ENCODE assay signal across 8 cellular contexts in genomic region chr6:138986578-138986977, GRCh38. TPM values are rescaled to one million over a fixed set of nuclear protein-coding genes. Genes with fewer than 3 reads are reported as not detected.
A peak's percentile ranks its signal among the peaks of the same experiment; 100 is the strongest.
DNase-seq lines count a peak whose midpoint lies in the region; ATAC-seq and TF ChIP-seq lines count a peak whose summit lies in the region.

No MANE protein-coding gene starts in this region.

- no peak for TF ChIP-seq POLR2A in stomach (IDR thresholded peaks at IDR 0.05)

- no peaks in the 10 kb centered on the region for H3K27me3 Mint-ChIP-seq in activated naive CD4-positive, alpha-beta T cell treated with anti-CD3 and anti-CD28 coated beads, Interleukin-2, amount 10 ng/mL, durations not matched to agents 7 days and 5 days
- H3K27me3 Mint-ChIP-seq in activated B cell treated with CpG ODN at 0.5 μM for 24 hours, result no peaks in the 10 kb centered on the region

- no peaks in the 10 kb centered on the region for H3K9me3 Mint-ChIP-seq in activated naive CD4-positive, alpha-beta T cell treated with anti-CD3 and anti-CD28 coated beads, Interleukin-2, amount 10 ng/mL, durations not matched to agents 7 days and 5 days
- no peaks in the 10 kb centered on the region for H3K9me3 Mint-ChIP-seq in activated B cell treated with CpG ODN at 0.5 μM for 24 hours

- intact Hi-C loops in activated B cell treated with CpG ODN at 0.5 μM for 24 hours (cut with micrococcal nuclease) (loop anchor here (2.0 to 10.0 kb wide), 5 partner anchors 18 to 582 kb away; partner anchors contain the start of genes CITED2 and HEBP2), stomach (cut with DNase I; ENCODE audit: low total_unique reads) (loop anchor here (5.0 kb wide), 1 partner anchor 169 kb away; no protein-coding TSS in a partner anchor)

- WGBS in stomach, 5 donors, result 2 to 8% (median 6%) methylated on average over 3 of the region's 3 CpGs

- CTCF ChIA-PET in activated naive CD4-positive, alpha-beta T cell treated with anti-CD3 and anti-CD28 coated beads, Interleukin-2, amount 10 ng/mL, durations not matched to agents 7 days and 5 days (lab: Charles Lee), result interaction anchor here (0.9 to 3.1 kb wide), 7 partner anchors 19 to 396 kb away, joined by 3 to 17 read pairs (median 4); no protein-coding TSS in a partner anchor
- CTCF ChIA-PET in activated B cell treated with CpG ODN at 0.5 μM for 24 hours (lab: Charles Lee), result interaction anchor here (0.6 to 3.3 kb wide), 6 partner anchors 12 to 388 kb away, joined by 3 to 18 read pairs (median 3); partner anchors contain the start of gene CITED2

- H3K4me1 ChIP-seq in iPS-18a (ENCODE audit: control insufficient read depth, low read depth, low read length), result peaks cover 31% of the 10 kb centered on the region
- H3K4me1 ChIP-seq in stomach, result peaks cover 36 to 72% (median 63%) of the 10 kb centered on the region in 4 donors

- TF ChIP-seq CTCF in activated B cell treated with CpG ODN at 0.5 μM for 24 hours (IDR thresholded peaks at IDR 0.05), result no peak
- no peak for TF ChIP-seq CTCF in stomach (IDR thresholded peaks at IDR 0.05)
- no peak for TF ChIP-seq CTCF in GM20000 (IDR thresholded peaks at IDR 0.05; ENCODE audit: extremely low read depth, missing control alignments)

- H3K4me3 Mint-ChIP-seq in activated naive CD4-positive, alpha-beta T cell treated with anti-CD3 and anti-CD28 coated beads, Interleukin-2, amount 10 ng/mL, durations not matched to agents 7 days and 5 days, result peak overlapping the region; percentile 77
- peak overlapping the region; percentile 88 for H3K4me3 Mint-ChIP-seq in activated B cell treated with CpG ODN at 0.5 μM for 24 hours

- H3K27me3 ChIP-seq in iPS-18a (ENCODE audit: control insufficient read depth, insufficient read depth, low read length) (no peaks in the 10 kb centered on the region), stomach (no peaks in the 10 kb centered on the region)

- no peak for ATAC-seq in activated B cell treated with CpG ODN at 0.5 μM for 24 hours (ENCODE audit: low read depth)

- H3K27ac ChIP-seq in iPS-18a (ENCODE audit: low read length) (no peak overlapping the region), stomach (peak overlapping the region in 4 of 5 donors; percentile 91 to 98 (median 94))

- H3K4me1 Mint-ChIP-seq in activated naive CD4-positive, alpha-beta T cell treated with anti-CD3 and anti-CD28 coated beads, Interleukin-2, amount 10 ng/mL, durations not matched to agents 7 days and 5 days, result peaks cover 7% of the 10 kb centered on the region
- peaks cover 8% of the 10 kb centered on the region for H3K4me1 Mint-ChIP-seq in activated B cell treated with CpG ODN at 0.5 μM for 24 hours

- peak overlapping the region; percentile 87 for H3K4me3 ChIP-seq in iPS-18a (ENCODE audit: low read length)
- H3K4me3 ChIP-seq in stomach, result peak overlapping the region; percentile 85 to 92 (median 92)

- H3K36me3 ChIP-seq in iPS-18a (ENCODE audit: control insufficient read depth, low read depth, low read length) (no peaks in the 10 kb centered on the region), stomach (no peaks in the 10 kb centered on the region)

- H3K9ac ChIP-seq in iPS-18a (ENCODE audit: low read length), result peak overlapping the region; percentile 81

- DNase-seq in activated naive CD4-positive, alpha-beta T cell treated with anti-CD3 and anti-CD28 coated beads, Interleukin-2, amount 10 ng/mL, durations not matched to agents 7 days and 5 days, result no peak
- no peak for DNase-seq in activated naive CD4-positive, alpha-beta T cell (lab: John Stamatoyannopoulos, UW)
- DNase-seq in activated B cell treated with CpG ODN at 0.5 μM for 24 hours (no peak), stomach (no peak), cortex of kidney (lab: John Stamatoyannopoulos, UW) (no peak), anterior cingulate cortex (lab: John Stamatoyannopoulos, UW) (no peak), GM20000 (ENCODE audit: low spot score) (no peak)

- POLR2A ChIA-PET in activated B cell treated with CpG ODN at 0.5 μM for 24 hours (lab: Charles Lee), result interaction anchor here (0.6 to 1.5 kb wide), 5 partner anchors 40 to 386 kb away, joined by 3 to 9 read pairs (median 4); partner anchors contain the start of gene CCDC28A

- H3K27ac Mint-ChIP-seq in activated naive CD4-positive, alpha-beta T cell treated with anti-CD3 and anti-CD28 coated beads, Interleukin-2, amount 10 ng/mL, durations not matched to agents 7 days and 5 days, result no peak overlapping the region
- H3K27ac Mint-ChIP-seq in activated B cell treated with CpG ODN at 0.5 μM for 24 hours, result peak overlapping the region; percentile 54

- peaks cover 1% of the 10 kb centered on the region for H3K36me3 Mint-ChIP-seq in activated naive CD4-positive, alpha-beta T cell treated with anti-CD3 and anti-CD28 coated beads, Interleukin-2, amount 10 ng/mL, durations not matched to agents 7 days and 5 days
- H3K36me3 Mint-ChIP-seq in activated B cell treated with CpG ODN at 0.5 μM for 24 hours (ENCODE audit: low read depth), result peaks cover 1% of the 10 kb centered on the region

- no peaks in the 10 kb centered on the region for H3K9me3 ChIP-seq in iPS-18a (ENCODE audit: control insufficient read depth, low read depth, low read length)
- H3K9me3 ChIP-seq in stomach, result no peaks in the 10 kb centered on the region

- no peak for TF ChIP-seq EP300 in stomach (IDR thresholded peaks at IDR 0.05)

RNA-seq across cellular contexts. Expression of gene REPS1, which starts 1.5 kb away (rescaled TPM):
- total RNA-seq in activated B cell treated with CpG ODN at 0.5 μM for 24 hours (44.8 and 58.8 TPM in 2 replicates), stomach (10 to 100 TPM; 40.8 to 85.4 (median 43.8) TPM)
- 10 to 100 TPM; 11.8 to 39.4 (median 31.2) TPM for polyA plus RNA-seq in stomach

RNA-seq across cellular contexts. Expression of gene ABRACL, which starts 42.0 kb away (rescaled TPM):
- 63.5 and 63.8 TPM in 2 replicates for total RNA-seq in activated B cell treated with CpG ODN at 0.5 μM for 24 hours
- 10 to 100 TPM in 3 of 5 donors, not detected in 2; 16.2 to 35.0 (median 18.3) TPM for total RNA-seq in stomach
- 10 to 100 TPM; 46.3 to 99.9 (median 85.0) TPM for polyA plus RNA-seq in stomach
